19 cellular contexts compared by ENCODE assay signal in genomic region chr1:84642776-84643175, GRCh38.
"Had no signal": no experiment of that assay in that cellular context is flagged by ENCODE, and none has a peak within 500 bp of the region (broad histone marks: within the 10 kb centered on the region; RNA-seq: fewer than 3 reads in every experiment).

No MANE protein-coding gene starts in this region.

- H3K4me1 ChIP-seq: SJSA1 had no signal

- H3K9me3 ChIP-seq: MG63, SJSA1 had no signal

- H3K27me3 ChIP-seq: MG63 had no signal

- H3K36me3 ChIP-seq: SJSA1 had no signal

- H3K4me3 ChIP-seq: MG63, SJSA1, SK-N-MC had no signal

- DNase-seq: KBM-7, MG63, NCI-H1092, NCI-H1105 treated with DMSO at 0.1 percent for 48 hours, NCI-H1417 treated with DMSO at 0.1 percent for 48 hours, NCI-H146, NCI-H1694 treated with DMSO at 0.1 percent for 48 hours, NCI-H1930, NCI-H2081, NCI-H2107, NCI-H2227 treated with DMSO at 0.1 percent for 48 hours, NCI-H69, NCI-H774, PC-3, SIG-M5 had no signal

- H3K27ac ChIP-seq: HL-60, RWPE1, SJSA1, SK-N-MC had no signal

- ATAC-seq: PC-3 had no signal
